In the genomic region with DNA sequence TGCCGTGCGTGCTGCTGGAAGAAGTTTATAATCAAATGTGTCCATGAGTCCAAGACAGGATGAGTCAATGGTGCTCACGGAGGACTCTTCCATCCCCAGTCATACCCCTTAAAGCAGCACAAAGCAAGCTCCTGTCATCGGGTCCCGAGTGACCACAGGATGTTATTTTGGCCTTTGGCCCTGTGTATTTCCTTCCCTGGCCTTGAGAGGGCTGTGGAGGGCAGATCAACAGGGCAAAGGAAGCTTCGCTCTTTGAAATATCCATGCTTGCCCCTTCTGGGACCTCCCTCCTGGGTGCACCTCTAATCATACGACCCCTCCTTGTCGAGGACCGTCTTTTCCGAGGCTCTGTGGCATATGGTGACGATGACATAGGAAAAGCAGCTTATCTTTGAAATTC, we compare ENCODE assay signal across 9 cellular contexts.
DNase-seq lines count a peak whose midpoint lies in the region; ATAC-seq and TF ChIP-seq lines count a peak whose summit lies in the region.
"Had no signal": no experiment of that assay in that cellular context is flagged by ENCODE, and none has a peak within 500 bp of the region (broad histone marks: within the 10 kb centered on the region; RNA-seq: fewer than 3 reads in every experiment).

No MANE protein-coding gene starts in this region.

- WGBS in liver = 69% methylated on average over 11 of the region's 11 CpGs

- H3K4me3 ChIP-seq in PC-9 (no peak overlapping the region; the same call in 1 of the 2 replicates), coronary artery (no peak overlapping the region), liver (ENCODE audit: low read depth in 1 of 3, low read length in 3 of 3) (no peak overlapping the region), thoracic aorta (no peak overlapping the region)

- H4K20me1 ChIP-seq in PC-9 (ENCODE audit: insufficient read depth) = no peaks in the 10 kb centered on the region

- ATAC-seq in thoracic aorta (ENCODE audit: insufficient number of reproducible peaks, low FRiP score, low read depth) = no peak
- no peak for ATAC-seq in HG03520 (IDR thresholded peaks at IDR 0.05; ENCODE audit: unreplicated experiment)

- no peak for TF ChIP-seq CTCF in PC-9 (conservative IDR thresholded peaks at IDR 0.05)
- TF ChIP-seq CTCF in coronary artery (IDR thresholded peaks at IDR 0.05) = no peak
- TF ChIP-seq CTCF in liver (IDR thresholded peaks at IDR 0.05; ENCODE audit: low read depth, low read length, missing input control) = peak; percentile 18
- peak; percentile 12 for TF ChIP-seq CTCF in thoracic aorta (IDR thresholded peaks at IDR 0.05)

- no peaks in the 10 kb centered on the region for H3K9me2 ChIP-seq in PC-9 (ENCODE audit: insufficient read depth)

- H3K4me1 ChIP-seq in PC-9 (replicated peaks; ENCODE audit: insufficient read depth) (peaks cover 94% of the 10 kb centered on the region), liver (ENCODE audit: control insufficient read depth in 4 of 4, insufficient read depth in 4 of 4, low read length in 3 of 4) (peaks cover 6 to 21% (median 14%) of the 10 kb centered on the region in 4 donors), thoracic aorta (ENCODE audit: control insufficient read depth in 1 of 2, low read depth in 2 of 2) (peaks cover 40 to 52% of the 10 kb centered on the region in 2 donors)

- CTCF ChIA-PET in PC-9 (lab: Charles Lee) = interaction anchor here (0.6 to 1.1 kb wide), 4 partner anchors 93 to 241 kb away, joined by 3 to 18 read pairs (median 4); a partner anchor contains a TSS

- H3K4me2 ChIP-seq in PC-9 = peak overlapping the region; percentile 80

- peaks cover 80% of the 10 kb centered on the region for H3K79me2 ChIP-seq in PC-9 (ENCODE audit: low read depth)

- peak in 1 of 2 experiments; percentile 24 for DNase-seq in PC-9
- no peak for DNase-seq in coronary artery (ENCODE audit: low spot score)
- no peak for DNase-seq in thoracic aorta (ENCODE audit: low spot score)
- DNase-seq in hippocampal formation (lab: John Stamatoyannopoulos, UW) = no peak
- DNase-seq in activated effector memory CD4-positive, alpha-beta T cell treated with anti-CD3 and anti-CD28 coated beads, Interleukin-2, amount 50 U/mL, for 16 hours = no peak
- DNase-seq: NCI-H1092 treated with DMSO at 0.1 percent for 48 hours, T-helper 1 cell had no signal

- no peak overlapping the region for H2AFZ ChIP-seq in PC-9

- no TSS peak for BruUV-seq in PC-9 (replicated peaks; lab: Mats Ljungman, UMichigan)

- peaks cover 72% of the 10 kb centered on the region for H3F3A ChIP-seq in PC-9 (ENCODE audit: insufficient read depth, low read depth)

- no peaks in the 10 kb centered on the region for H3K27me3 ChIP-seq in PC-9 (ENCODE audit: insufficient read depth, low read depth)
- H3K27me3 ChIP-seq in liver (ENCODE audit: control insufficient read depth in 4 of 4, insufficient read depth in 4 of 4, low read length in 3 of 4) = no peaks in the 10 kb centered on the region
- no peaks in the 10 kb centered on the region for H3K27me3 ChIP-seq in thoracic aorta (replicated peaks; ENCODE audit: insufficient read depth)

- H3K27ac ChIP-seq in PC-9 (peak overlapping the region; percentile 100), coronary artery (peak overlapping the region; percentile 16 to 75), liver (ENCODE audit: low read depth in 1 of 2, low read length in 2 of 2) (peak overlapping the region; percentile 22 to 62), thoracic aorta (peak overlapping the region in 1 of 2 donors; percentile 47)

- no peak overlapping the region for H3K9ac ChIP-seq in liver (ENCODE audit: low read depth in 1 of 2, low read length in 2 of 2)

- intact Hi-C loops in PC-9 (cut with micrococcal nuclease; ENCODE audit: unreplicated experiment) = loop anchor here (5.0 to 10.0 kb wide), 2 partner anchors 65 to 698 kb away; no protein-coding TSS in a partner anchor

- POLR2A ChIA-PET in PC-9 (lab: Charles Lee; ENCODE audit: unreplicated experiment) = interaction anchor here (0.9 to 1.3 kb wide), 2 partner anchors 25 to 79 kb away, joined by 3 to 4 read pairs; no protein-coding TSS in a partner anchor

- TF ChIP-seq RAD21 in liver (IDR thresholded peaks at IDR 0.05) = peak; percentile 27 to 46

- no peaks in the 10 kb centered on the region for H3K36me3 ChIP-seq in PC-9 (ENCODE audit: low read depth)
- H3K36me3 ChIP-seq in liver (ENCODE audit: control insufficient read depth in 4 of 4, insufficient read depth in 3 of 4, low read depth in 1 of 4, low read length in 3 of 4) = no peaks in the 10 kb centered on the region
- H3K36me3 ChIP-seq in thoracic aorta = no peaks in the 10 kb centered on the region

- no peaks in the 10 kb centered on the region for H3K9me3 ChIP-seq in PC-9 (ENCODE audit: insufficient read depth, low read depth)
- no peaks in the 10 kb centered on the region for H3K9me3 ChIP-seq in liver (ENCODE audit: control insufficient read depth in 4 of 4, low read length in 3 of 4)
- no peaks in the 10 kb centered on the region for H3K9me3 ChIP-seq in thoracic aorta

TF ChIP-seq in liver, 16 proteins besides CTCF, POLR2A, EP300 and RAD21:
- TF ChIP-seq SP1 (IDR thresholded peaks at IDR 0.05) = peak; percentile 35
- TF ChIP-seq, protein P1, sequence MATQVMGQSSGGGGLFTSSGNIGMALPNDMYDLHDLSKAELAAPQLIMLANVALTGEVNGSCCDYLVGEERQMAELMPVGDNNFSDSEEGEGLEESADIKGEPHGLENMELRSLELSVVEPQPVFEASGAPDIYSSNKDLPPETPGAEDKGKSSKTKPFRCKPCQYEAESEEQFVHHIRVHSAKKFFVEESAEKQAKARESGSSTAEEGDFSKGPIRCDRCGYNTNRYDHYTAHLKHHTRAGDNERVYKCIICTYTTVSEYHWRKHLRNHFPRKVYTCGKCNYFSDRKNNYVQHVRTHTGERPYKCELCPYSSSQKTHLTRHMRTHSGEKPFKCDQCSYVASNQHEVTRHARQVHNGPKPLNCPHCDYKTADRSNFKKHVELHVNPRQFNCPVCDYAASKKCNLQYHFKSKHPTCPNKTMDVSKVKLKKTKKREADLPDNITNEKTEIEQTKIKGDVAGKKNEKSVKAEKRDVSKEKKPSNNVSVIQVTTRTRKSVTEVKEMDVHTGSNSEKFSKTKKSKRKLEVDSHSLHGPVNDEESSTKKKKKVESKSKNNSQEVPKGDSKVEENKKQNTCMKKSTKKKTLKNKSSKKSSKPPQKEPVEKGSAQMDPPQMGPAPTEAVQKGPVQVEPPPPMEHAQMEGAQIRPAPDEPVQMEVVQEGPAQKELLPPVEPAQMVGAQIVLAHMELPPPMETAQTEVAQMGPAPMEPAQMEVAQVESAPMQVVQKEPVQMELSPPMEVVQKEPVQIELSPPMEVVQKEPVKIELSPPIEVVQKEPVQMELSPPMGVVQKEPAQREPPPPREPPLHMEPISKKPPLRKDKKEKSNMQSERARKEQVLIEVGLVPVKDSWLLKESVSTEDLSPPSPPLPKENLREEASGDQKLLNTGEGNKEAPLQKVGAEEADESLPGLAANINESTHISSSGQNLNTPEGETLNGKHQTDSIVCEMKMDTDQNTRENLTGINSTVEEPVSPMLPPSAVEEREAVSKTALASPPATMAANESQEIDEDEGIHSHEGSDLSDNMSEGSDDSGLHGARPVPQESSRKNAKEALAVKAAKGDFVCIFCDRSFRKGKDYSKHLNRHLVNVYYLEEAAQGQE (IDR thresholded peaks at IDR 0.05) = peak; percentile 21
- TF ChIP-seq, protein P2, sequence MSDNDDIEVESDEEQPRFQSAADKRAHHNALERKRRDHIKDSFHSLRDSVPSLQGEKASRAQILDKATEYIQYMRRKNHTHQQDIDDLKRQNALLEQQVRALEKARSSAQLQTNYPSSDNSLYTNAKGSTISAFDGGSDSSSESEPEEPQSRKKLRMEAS (IDR thresholded peaks at IDR 0.05) = no peak
- peak; percentile 98 for TF ChIP-seq NR2F2 (IDR thresholded peaks at IDR 0.05)
- TF ChIP-seq, protein P3, sequence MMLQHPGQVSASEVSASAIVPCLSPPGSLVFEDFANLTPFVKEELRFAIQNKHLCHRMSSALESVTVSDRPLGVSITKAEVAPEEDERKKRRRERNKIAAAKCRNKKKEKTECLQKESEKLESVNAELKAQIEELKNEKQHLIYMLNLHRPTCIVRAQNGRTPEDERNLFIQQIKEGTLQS (IDR thresholded peaks at IDR 0.05) = no peak
- no peak for TF ChIP-seq GABPA (IDR thresholded peaks at IDR 0.05 in 1 of 2, conservative IDR thresholded peaks at IDR 0.05 in 1 of 2)
- TF ChIP-seq TAF1 (conservative IDR thresholded peaks at IDR 0.05) = no peak
- TF ChIP-seq, protein P4, sequence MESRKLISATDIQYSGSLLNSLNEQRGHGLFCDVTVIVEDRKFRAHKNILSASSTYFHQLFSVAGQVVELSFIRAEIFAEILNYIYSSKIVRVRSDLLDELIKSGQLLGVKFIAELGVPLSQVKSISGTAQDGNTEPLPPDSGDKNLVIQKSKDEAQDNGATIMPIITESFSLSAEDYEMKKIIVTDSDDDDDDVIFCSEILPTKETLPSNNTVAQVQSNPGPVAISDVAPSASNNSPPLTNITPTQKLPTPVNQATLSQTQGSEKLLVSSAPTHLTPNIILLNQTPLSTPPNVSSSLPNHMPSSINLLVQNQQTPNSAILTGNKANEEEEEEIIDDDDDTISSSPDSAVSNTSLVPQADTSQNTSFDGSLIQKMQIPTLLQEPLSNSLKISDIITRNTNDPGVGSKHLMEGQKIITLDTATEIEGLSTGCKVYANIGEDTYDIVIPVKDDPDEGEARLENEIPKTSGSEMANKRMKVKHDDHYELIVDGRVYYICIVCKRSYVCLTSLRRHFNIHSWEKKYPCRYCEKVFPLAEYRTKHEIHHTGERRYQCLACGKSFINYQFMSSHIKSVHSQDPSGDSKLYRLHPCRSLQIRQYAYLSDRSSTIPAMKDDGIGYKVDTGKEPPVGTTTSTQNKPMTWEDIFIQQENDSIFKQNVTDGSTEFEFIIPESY (IDR thresholded peaks at IDR 0.05) = no peak
- peak in 1 of 2 donors; percentile 5 for TF ChIP-seq RXRA (IDR thresholded peaks at IDR 0.05)

Comparison
In these comparisons a context has a peak if more than half of its experiments do, and no peak if none do; other contexts are left out.
1. CTCF ChIP-seq: peak in liver (single experiment) and thoracic aorta (single experiment); none in PC-9 (single experiment) and coronary artery (single experiment).